In genomic region chr17:79750650-79751545, GRCh38 we compare ENCODE assay signal across 20 cellular contexts. TPM values are rescaled to one million over a fixed set of nuclear protein-coding genes. Genes with fewer than 3 reads are reported as not detected.
DNase-seq lines count a peak whose midpoint lies in the region; ATAC-seq, FAIRE-seq and TF ChIP-seq lines count a peak whose summit lies in the region.
"Had no signal": no experiment of that assay in that cellular context is flagged by ENCODE, and none has a peak within 500 bp of the region (broad histone marks: within the 10 kb centered on the region; RNA-seq: fewer than 3 reads in every experiment).

No MANE protein-coding gene starts in this region.

- H3K4me3 ChIP-seq in IMR-90 (ENCODE audit: insufficient read depth, low read depth, low read length) (no peak overlapping the region), kidney (ENCODE audit: low read length in 2 of 2) (no peak overlapping the region)
- no peak overlapping the region for H3K4me3 ChIP-seq in effector memory CD4-positive, alpha-beta T cell (ENCODE audit: insufficient read depth, low read depth, low read length, poor library complexity, severe bottlenecking)
- H3K4me3 ChIP-seq: BLaER1, GM23248 had no signal

- in situ Hi-C loops in IMR-90 (cut with MboI; ENCODE audit: low sequenced_read_pairs): loop anchor here (10.0 kb wide), 1 partner anchor 164 kb away; no protein-coding TSS in a partner anchor

- H4K8ac ChIP-seq in IMR-90 (ENCODE audit: low read depth in 2 of 2, low read length in 2 of 2): no peak overlapping the region

- H3K9me3 ChIP-seq in IMR-90 (ENCODE audit: control insufficient read depth, insufficient read depth, low read length) (no peaks in the 10 kb centered on the region), kidney (ENCODE audit: control insufficient read depth in 1 of 2, low read length in 2 of 2) (no peaks in the 10 kb centered on the region)
- no peaks in the 10 kb centered on the region for H3K9me3 ChIP-seq in effector memory CD4-positive, alpha-beta T cell (ENCODE audit: control insufficient read depth, low read length)
- H3K9me3 ChIP-seq: BLaER1 had no signal

- H2AK5ac ChIP-seq in IMR-90 (ENCODE audit: low read depth, low read length): no peak overlapping the region

- no peak overlapping the region for H3K56ac ChIP-seq in IMR-90 (ENCODE audit: extremely low read depth, insufficient read depth, low read length)

- no peak overlapping the region for H2BK120ac ChIP-seq in IMR-90 (ENCODE audit: low read depth, low read length)

- intact Hi-C loops in IMR-90 (cut with micrococcal nuclease): no loop called here
- intact Hi-C loops in kidney (cut with DNase I): no loop called here

- FAIRE-seq in kidney (lab: Jason Lieb, UNC): no peak
- FAIRE-seq: GM19239 had no signal

- 67% methylated on average over 1 of the region's 13 CpGs; no CpG with 5 or more reads in 1 of the 2 experiments for WGBS in IMR-90 (ENCODE audit: extremely low coverage in 2 of 2, insufficient read length in 1 of 2), 2 experiments

- H3K18ac ChIP-seq in IMR-90 (ENCODE audit: low read depth, low read length): no peak overlapping the region

- POLR2A ChIA-PET in IMR-90 (lab: Charles Lee; ENCODE audit: unreplicated experiment): no interaction called here

- H3K4me1 ChIP-seq in IMR-90 (ENCODE audit: control insufficient read depth, insufficient read depth, low read length) (peaks cover 3% of the 10 kb centered on the region; the same call in 1 of the 2 replicates), kidney (ENCODE audit: control insufficient read depth in 1 of 2, insufficient read depth in 1 of 2, low read depth in 1 of 2, low read length in 2 of 2) (peaks cover 0 to 4% of the 10 kb centered on the region in 2 donors)
- peaks cover 7% of the 10 kb centered on the region for H3K4me1 ChIP-seq in effector memory CD4-positive, alpha-beta T cell (ENCODE audit: control insufficient read depth, insufficient read depth, low read length, poor library complexity, severe bottlenecking)

- peak; percentile 81 for DNase-seq in DMS53 (lab: John Stamatoyannopoulos, UW)
- no peak for DNase-seq in IMR-90
- peak; percentile 44 for DNase-seq in RPMI8226
- peak; percentile 5 for DNase-seq in kidney
- DNase-seq in activated CD4-positive, CD25-positive, alpha-beta regulatory T cell (lab: John Stamatoyannopoulos, UW): no peak
- DNase-seq in effector memory CD4-positive, alpha-beta T cell: no peak
- no peak for DNase-seq in activated effector memory CD4-positive, alpha-beta T cell treated with Interleukin-2 at 50 U/mL for 16 hours
- DNase-seq in NCI-H510A (lab: John Stamatoyannopoulos, UW): no peak
- DNase-seq: Calu3; CD4-positive, alpha-beta memory T cell; GM23248; KG1; NCI-H1417 treated with DMSO at 0.1 percent for 48 hours; NCI-H187 treated with DMSO at 0.1 percent for 48 hours; NCI-H226; NCI-H524 treated with DMSO at 0.1 percent for 48 hours had no signal

- H3K27me3 ChIP-seq in IMR-90 (ENCODE audit: control insufficient read depth, insufficient read depth, low read length): peaks cover 49% of the 10 kb centered on the region
- H3K27me3 ChIP-seq in effector memory CD4-positive, alpha-beta T cell (replicated peaks; ENCODE audit: control insufficient read depth, insufficient read depth, low read length, poor library complexity, severe bottlenecking): peaks cover 46% of the 10 kb centered on the region

- TF ChIP-seq RAD21 in IMR-90 (IDR thresholded peaks at IDR 0.05; ENCODE audit: low read length): no peak

- H2BK15ac ChIP-seq in IMR-90 (ENCODE audit: low read depth, low read length): no peak overlapping the region

- H3K4me2 ChIP-seq in IMR-90 (ENCODE audit: low read depth, low read length): no peak overlapping the region
- H3K4me2 ChIP-seq: BLaER1 had no signal

- no peak overlapping the region for H3K23ac ChIP-seq in IMR-90 (ENCODE audit: low read depth, low read length)

- H2BK5ac ChIP-seq in IMR-90 (ENCODE audit: low read depth, low read length, poor library complexity, severe bottlenecking): no peak overlapping the region

- no peak overlapping the region for H3K27ac ChIP-seq in IMR-90 (ENCODE audit: insufficient read depth, low read length)
- no peak overlapping the region for H3K27ac ChIP-seq in kidney (ENCODE audit: low read depth in 2 of 2, low read length in 2 of 2)
- H3K27ac ChIP-seq in effector memory CD4-positive, alpha-beta T cell (ENCODE audit: insufficient read depth, low read length, poor library complexity, severe bottlenecking): no peak overlapping the region
- H3K27ac ChIP-seq: BLaER1, GM23248 had no signal

- TF ChIP-seq POLR2A in IMR-90 (IDR thresholded peaks at IDR 0.05; ENCODE audit: low read depth, low read length): no peak

- H3K14ac ChIP-seq in IMR-90 (replicated peaks; ENCODE audit: low read depth, low read length): no peak overlapping the region

- H3K4ac ChIP-seq in IMR-90 (ENCODE audit: low read depth, low read length): no peak overlapping the region

- no peak for ATAC-seq in IMR-90 (ENCODE audit: low read depth)

- no peak overlapping the region for H3K9ac ChIP-seq in IMR-90 (ENCODE audit: low read depth, low read length)
- H3K9ac ChIP-seq in kidney (ENCODE audit: low read length in 2 of 2): no peak overlapping the region
- H3K9ac ChIP-seq: BLaER1, GM23248 had no signal

- no peak overlapping the region for H2AK9ac ChIP-seq in IMR-90 (replicated peaks; ENCODE audit: low read depth, low read length, poor library complexity)

- no TSS peak for BruUV-seq in IMR-90 (replicated peaks; lab: Mats Ljungman, UMichigan)

- H2AFZ ChIP-seq in IMR-90 (replicated peaks; ENCODE audit: low read length, poor library complexity): no peak overlapping the region
- H2AFZ ChIP-seq: GM23248 had no signal

- H4K5ac ChIP-seq in IMR-90 (ENCODE audit: low read depth, low read length): no peak overlapping the region

- no peaks in the 10 kb centered on the region for H3K9me1 ChIP-seq in IMR-90 (ENCODE audit: insufficient read depth, low read length)

- H4K20me1 ChIP-seq in IMR-90 (ENCODE audit: insufficient read depth, low read length): no peaks in the 10 kb centered on the region

- H3K36me3 ChIP-seq in IMR-90 (ENCODE audit: control insufficient read depth, insufficient read depth, low read length) (no peaks in the 10 kb centered on the region), kidney (ENCODE audit: control insufficient read depth in 1 of 2, insufficient read depth in 2 of 2, low read length in 2 of 2) (no peaks in the 10 kb centered on the region)
- no peaks in the 10 kb centered on the region for H3K36me3 ChIP-seq in effector memory CD4-positive, alpha-beta T cell (ENCODE audit: control insufficient read depth, insufficient read depth, low read length)
- H3K36me3 ChIP-seq: BLaER1 had no signal

- CTCF ChIA-PET in IMR-90 (lab: Yijun Ruan, JAX): no interaction called here

- no peak overlapping the region for H2BK20ac ChIP-seq in IMR-90 (ENCODE audit: low read depth, low read length)

- H4K91ac ChIP-seq in IMR-90 (ENCODE audit: insufficient read depth, low read depth, low read length): no peak overlapping the region

- dilution Hi-C loops in IMR-90 (cut with HindIII; ENCODE audit: low sequenced_read_pairs, unreplicated experiment): no loop called here

- no peak for TF ChIP-seq CTCF in IMR-90 (conservative IDR thresholded peaks at IDR 0.05; ENCODE audit: low read depth, low read length)
- no peak for TF ChIP-seq CTCF in kidney (IDR thresholded peaks at IDR 0.05; ENCODE audit: borderline replicate concordance, extremely low read depth, insufficient read depth)

- no peaks in the 10 kb centered on the region for H3K79me1 ChIP-seq in IMR-90 (ENCODE audit: low read depth in 1 of 2, low read length in 2 of 2)

TF ChIP-seq in IMR-90, 13 proteins besides CTCF, POLR2A, EP300 and RAD21:
- TF ChIP-seq MAFK (IDR thresholded peaks at IDR 0.05; ENCODE audit: low read depth, low read length) (peak; percentile 70), NFE2L2 (IDR thresholded peaks at IDR 0.05; ENCODE audit: low read depth, low read length) (peak; percentile 62), RFX5 (IDR thresholded peaks at IDR 0.05; ENCODE audit: low read depth, low read length) (no peak)

RNA-seq across cellular contexts. Expression of gene ENPP7, which starts 20.2 kb away (rescaled TPM):
- total RNA-seq in IMR-90 (2012; rRNA removed): not detected in 2 replicates
- not detected in 2 replicates for polyA plus RNA-seq in IMR-90 (2012; rRNA removed)
- polyA plus RNA-seq in IMR-90 (2012; cell fraction: cytosol; rRNA removed): not detected in 2 replicates
- polyA plus RNA-seq in IMR-90 (2012; cell fraction: nucleus; rRNA removed; ENCODE audit: low replicate concordance): not detected in 2 replicates
- total RNA-seq in kidney: 0.94 TPM
- polyA plus RNA-seq in kidney (ENCODE audit: insufficient read depth, low read depth, low replicate concordance): 3.7 TPM
- total RNA-seq: A673, Calu3, GM23248, M059J had no signal
- polyA plus RNA-seq: GM23248 had no signal

RNA-seq across cellular contexts. Expression of gene CBX2, which starts 27.1 kb away (rescaled TPM):
- 2.0 and 2.2 TPM in 2 replicates for total RNA-seq in IMR-90 (2012; rRNA removed)
- polyA plus RNA-seq in IMR-90 (2012; rRNA removed): 3.2 and 4.0 TPM in 2 replicates
- 2.9 and 4.0 TPM in 2 replicates for polyA plus RNA-seq in IMR-90 (2012; cell fraction: cytosol; rRNA removed)
- 4.3 and 7.7 TPM in 2 replicates for polyA plus RNA-seq in IMR-90 (2012; cell fraction: nucleus; rRNA removed; ENCODE audit: low replicate concordance)
- 3.5 TPM for total RNA-seq in kidney
- polyA plus RNA-seq in kidney (ENCODE audit: insufficient read depth, low read depth, low replicate concordance): 2.2 TPM
- polyA plus RNA-seq: CD4-positive, alpha-beta memory T cell had no signal

RNA-seq across cellular contexts. Expression of gene CBX8, which starts 46.0 kb away (rescaled TPM):
- total RNA-seq in IMR-90 (2012; rRNA removed) (5.3 and 5.4 TPM in 2 replicates), kidney (6.2 TPM)
- polyA plus RNA-seq in IMR-90 (2012; rRNA removed) (2.4 and 3.2 TPM in 2 replicates), kidney (ENCODE audit: insufficient read depth, low read depth, low replicate concordance) (3.5 TPM)
- polyA plus RNA-seq in IMR-90 (2012; cell fraction: cytosol; rRNA removed): 0.49 and 1.0 TPM in 2 replicates
- 1.4 and 2.6 TPM in 2 replicates for polyA plus RNA-seq in IMR-90 (2012; cell fraction: nucleus; rRNA removed; ENCODE audit: low replicate concordance)

Comparison
In these comparisons a context has a peak if more than half of its experiments do, and no peak if none do; other contexts are left out.
1. DNase-seq: peak in DMS53 (single experiment), RPMI8226 (single experiment) and kidney (single experiment); none in IMR-90 (single experiment), activated CD4-positive, CD25-positive, alpha-beta regulatory T cell (0 of 4), effector memory CD4-positive, alpha-beta T cell (0 of 3), activated effector memory CD4-positive, alpha-beta T cell treated with Interleukin-2 at 50 U/mL for 16 hours (single experiment) and NCI-H510A (single experiment).